8 cellular contexts compared by ENCODE assay signal in the genomic region with DNA sequence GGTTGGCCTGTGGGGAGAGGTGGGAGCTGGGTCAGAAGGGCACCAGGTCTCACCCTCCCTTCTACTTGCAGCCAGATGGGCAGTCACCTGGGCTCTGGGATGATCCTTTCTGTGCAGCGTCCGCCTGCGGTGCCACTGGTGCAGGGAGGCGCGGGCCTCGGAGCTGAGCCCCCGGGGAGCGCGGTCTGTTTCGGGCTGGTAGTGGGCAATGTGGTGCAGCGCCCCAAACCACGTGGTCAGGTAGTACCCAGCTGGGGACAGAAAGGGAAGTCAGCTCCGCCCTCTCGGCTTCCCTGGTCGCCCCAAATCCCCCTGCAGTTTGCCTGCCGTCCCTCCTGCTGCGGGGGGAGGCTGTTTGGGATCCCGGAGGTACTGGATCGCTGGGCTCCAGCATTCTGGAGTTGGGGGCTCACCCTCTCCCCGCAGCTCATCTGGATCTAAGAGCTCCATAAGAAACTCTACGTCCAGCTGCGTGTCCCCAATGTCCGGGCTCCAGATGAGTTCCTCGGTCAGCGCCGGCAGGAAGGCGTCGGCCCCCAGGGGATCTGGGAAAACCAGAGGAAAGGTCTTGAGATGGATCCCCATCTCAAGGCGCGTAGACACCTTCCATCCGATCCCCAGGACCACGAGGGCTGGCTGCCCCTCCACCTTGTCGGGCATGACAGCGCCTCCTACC. TPM values are rescaled to one million over a fixed set of nuclear protein-coding genes. Genes with fewer than 3 reads are reported as not detected.
DNase-seq lines count a peak whose midpoint lies in the region; ATAC-seq and TF ChIP-seq lines count a peak whose summit lies in the region.

No MANE protein-coding gene starts in this region.

- H3K27me3 ChIP-seq in kidney epithelial cell (ENCODE audit: control insufficient read depth, insufficient read depth, low read length): peaks cover 5% of the 10 kb centered on the region

- peaks cover 54% of the 10 kb centered on the region for H3K36me3 Mint-ChIP-seq in activated naive CD4-positive, alpha-beta T cell treated with anti-CD3 and anti-CD28 coated beads for 36 hours (ENCODE audit: low read depth)
- peaks cover 23% of the 10 kb centered on the region for H3K36me3 Mint-ChIP-seq in stimulated activated naive CD8-positive, alpha-beta T cell treated with anti-CD3 and anti-CD28 coated beads, Interleukin-15, Interleukin-2, amounts not matched to agents 100 ng/mL and 50 ng/mL, for 24 hours (ENCODE audit: low read depth)

- in situ Hi-C loops in astrocyte of the cerebellum (cut with HindIII; ENCODE audit: low sequenced_read_pairs): no loop called here

- no peak for ATAC-seq in GM21515 (IDR thresholded peaks at IDR 0.05; ENCODE audit: unreplicated experiment)
- ATAC-seq in GM18870 (IDR thresholded peaks at IDR 0.05; ENCODE audit: unreplicated experiment): no peak

- H3K36me3 ChIP-seq in kidney epithelial cell (ENCODE audit: control insufficient read depth, insufficient read depth, low read length): no peaks in the 10 kb centered on the region

- H3K4me3 ChIP-seq in astrocyte of the cerebellum (ENCODE audit: low read depth, low read length): peak overlapping the region; percentile 40
- H3K4me3 ChIP-seq in kidney epithelial cell (ENCODE audit: low read depth, low read length): peak overlapping the region; percentile 33

- H3K4me3 Mint-ChIP-seq in activated naive CD4-positive, alpha-beta T cell treated with anti-CD3 and anti-CD28 coated beads for 36 hours: peak overlapping the region; percentile 89
- H3K4me3 Mint-ChIP-seq in stimulated activated naive CD8-positive, alpha-beta T cell treated with anti-CD3 and anti-CD28 coated beads, Interleukin-15, Interleukin-2, amounts not matched to agents 100 ng/mL and 50 ng/mL, for 24 hours: peak overlapping the region; percentile 87

- CTCF ChIA-PET in activated naive CD4-positive, alpha-beta T cell treated with anti-CD3 and anti-CD28 coated beads for 36 hours (lab: Charles Lee): interaction anchor here (0.6 to 2.0 kb wide), 15 partner anchors 8 to 663 kb away, joined by 3 to 13 read pairs (median 4); partner anchors contain the start of genes EID2B, NFKBIB, RINL and SIRT2

- H3K9me3 Mint-ChIP-seq in activated naive CD4-positive, alpha-beta T cell treated with anti-CD3 and anti-CD28 coated beads for 36 hours: no peaks in the 10 kb centered on the region
- H3K9me3 Mint-ChIP-seq in stimulated activated naive CD8-positive, alpha-beta T cell treated with anti-CD3 and anti-CD28 coated beads, Interleukin-15, Interleukin-2, amounts not matched to agents 100 ng/mL and 50 ng/mL, for 24 hours: no peaks in the 10 kb centered on the region

- H3K4me1 Mint-ChIP-seq in activated naive CD4-positive, alpha-beta T cell treated with anti-CD3 and anti-CD28 coated beads for 36 hours (ENCODE audit: low read depth): peaks cover 47% of the 10 kb centered on the region
- H3K4me1 Mint-ChIP-seq in stimulated activated naive CD8-positive, alpha-beta T cell treated with anti-CD3 and anti-CD28 coated beads, Interleukin-15, Interleukin-2, amounts not matched to agents 100 ng/mL and 50 ng/mL, for 24 hours (ENCODE audit: low read depth): peaks cover 58% of the 10 kb centered on the region

- H3K27me3 Mint-ChIP-seq in activated naive CD4-positive, alpha-beta T cell treated with anti-CD3 and anti-CD28 coated beads for 36 hours (ENCODE audit: low read depth): no peaks in the 10 kb centered on the region
- H3K27me3 Mint-ChIP-seq in stimulated activated naive CD8-positive, alpha-beta T cell treated with anti-CD3 and anti-CD28 coated beads, Interleukin-15, Interleukin-2, amounts not matched to agents 100 ng/mL and 50 ng/mL, for 24 hours: no peaks in the 10 kb centered on the region

- peak overlapping the region; percentile 89 for H3K27ac Mint-ChIP-seq in activated naive CD4-positive, alpha-beta T cell treated with anti-CD3 and anti-CD28 coated beads for 36 hours
- H3K27ac Mint-ChIP-seq in stimulated activated naive CD8-positive, alpha-beta T cell treated with anti-CD3 and anti-CD28 coated beads, Interleukin-15, Interleukin-2, amounts not matched to agents 100 ng/mL and 50 ng/mL, for 24 hours: peak overlapping the region; percentile 91

- TF ChIP-seq CTCF in astrocyte of the cerebellum (IDR thresholded peaks at IDR 0.05; ENCODE audit: low read depth, low read length, missing control alignments) (no peak), kidney epithelial cell (IDR thresholded peaks at IDR 0.05; ENCODE audit: insufficient read depth, low read length, poor library complexity, severe bottlenecking) (no peak)

- DNase-seq in activated naive CD4-positive, alpha-beta T cell treated with anti-CD3 and anti-CD28 coated beads for 36 hours: peak; percentile 41
- no peak for DNase-seq in activated naive CD4-positive, alpha-beta T cell treated with Interleukin-2 at 50 U/mL for 16 hours
- DNase-seq in astrocyte of the cerebellum (ENCODE audit: low read depth) (no peak), kidney epithelial cell (ENCODE audit: low read depth) (no peak), iPS-NIHi11 (ENCODE audit: low spot score) (no peak)

- intact Hi-C loops in activated naive CD4-positive, alpha-beta T cell treated with anti-CD3 and anti-CD28 coated beads for 36 hours (cut with micrococcal nuclease): loop anchor here (1.0 kb wide), 1 partner anchor 19 kb away; no protein-coding TSS in a partner anchor

RNA-seq across cellular contexts. Expression of gene RINL, which starts 8.8 kb away (rescaled TPM):
- 100 to 1,000 TPM; 107 to 117 TPM for total RNA-seq in activated naive CD4-positive, alpha-beta T cell treated with anti-CD3 and anti-CD28 coated beads for 36 hours
- 21.0 and 21.6 TPM in 2 replicates for total RNA-seq in kidney epithelial cell

RNA-seq across cellular contexts. Expression of gene HNRNPL, which starts 19.5 kb away (rescaled TPM):
- 100 to 1,000 TPM; 777 to 829 TPM for total RNA-seq in activated naive CD4-positive, alpha-beta T cell treated with anti-CD3 and anti-CD28 coated beads for 36 hours
- total RNA-seq in kidney epithelial cell: 192 and 200 TPM in 2 replicates

RNA-seq across cellular contexts. Expression of gene SIRT2, which starts 30.1 kb away (rescaled TPM):
- 10 to 100 TPM; 18.2 to 19.6 TPM for total RNA-seq in activated naive CD4-positive, alpha-beta T cell treated with anti-CD3 and anti-CD28 coated beads for 36 hours
- total RNA-seq in kidney epithelial cell: 38.9 and 65.5 TPM in 2 replicates

RNA-seq across cellular contexts. Expression of gene NFKBIB, which starts 30.5 kb away (rescaled TPM):
- 10 to 100 TPM; 47.2 to 52.7 TPM for total RNA-seq in activated naive CD4-positive, alpha-beta T cell treated with anti-CD3 and anti-CD28 coated beads for 36 hours
- 39.0 and 41.7 TPM in 2 replicates for total RNA-seq in kidney epithelial cell

RNA-seq across cellular contexts. Expression of gene ECH1, which starts 37.7 kb away (rescaled TPM):
- 100 to 1,000 TPM; 137 to 145 TPM for total RNA-seq in activated naive CD4-positive, alpha-beta T cell treated with anti-CD3 and anti-CD28 coated beads for 36 hours
- 48.1 and 49.8 TPM in 2 replicates for total RNA-seq in kidney epithelial cell
